In genomic region chr19:6644796-6645195, GRCh38 we compare ENCODE assay signal across 37 cellular contexts. TPM values are rescaled to one million over a fixed set of nuclear protein-coding genes. Genes with fewer than 3 reads are reported as not detected.
"Had no signal": no experiment of that assay in that cellular context is flagged by ENCODE, and none has a peak within 500 bp of the region (broad histone marks: within the 10 kb centered on the region; RNA-seq: fewer than 3 reads in every experiment).

No MANE protein-coding gene starts in this region.

- H3K27me3 ChIP-seq: MG63 had no signal

- DNase-seq: Karpas-422, Kasumi-1, KBM-7, KG1, MG63, MM.1S, MV-4-11, NCI-H1048, NCI-H1092, NCI-H1092 treated with DMSO at 0.1 percent for 48 hours, NCI-H1105, NCI-H1105 treated with DMSO at 0.1 percent for 48 hours, NCI-H1417, NCI-H1417 treated with DMSO at 0.1 percent for 48 hours, NCI-H1436, NCI-H1436 treated with DMSO at 0.1 percent for 48 hours, NCI-H146, NCI-H1694, NCI-H1694 treated with DMSO at 0.1 percent for 48 hours, NCI-H187, NCI-H187 treated with DMSO at 0.1 percent for 48 hours, NCI-H1930, NCI-H2029, NCI-H2029 treated with DMSO at 0.1 percent for 48 hours, NCI-H2081, NCI-H2081 treated with DMSO at 0.1 percent for 48 hours, NCI-H2107, NCI-H2171, NCI-H2171 treated with DMSO at 0.1 percent for 48 hours, NCI-H2227 treated with DMSO at 0.1 percent for 48 hours, NCI-H226, NCI-H345, NCI-H446, NCI-H446 treated with DMSO at 0.1 percent for 48 hours had no signal

- H3K9me3 ChIP-seq: MG63 had no signal

- H3K27ac ChIP-seq: KMS-11 had no signal

- H3K36me3 ChIP-seq: MG63 had no signal

- H3K9ac ChIP-seq: KMS-11 had no signal

- H3K4me2 ChIP-seq: KMS-11 had no signal

- H3K4me3 ChIP-seq: MG63 had no signal

RNA-seq across cellular contexts. Expression of gene TNFSF14, which starts 25.2 kb away (rescaled TPM):
- total RNA-seq: LHCN-M2, M059J had no signal
